ENCODE assay signal across 11 cellular contexts in genomic region chr12:52975820-52976573, GRCh38. TPM values are rescaled to one million over a fixed set of nuclear protein-coding genes. Genes with fewer than 3 reads are reported as not detected.
DNase-seq lines count a peak whose midpoint lies in the region; ATAC-seq, FAIRE-seq and TF ChIP-seq lines count a peak whose summit lies in the region.
"Had no signal": no experiment of that assay in that cellular context is flagged by ENCODE, and none has a peak within 500 bp of the region (broad histone marks: within the 10 kb centered on the region; RNA-seq: fewer than 3 reads in every experiment).

No MANE protein-coding gene starts in this region.

- H3K4me3 Mint-ChIP-seq in glutamatergic neuron (ENCODE audit: unreplicated experiment): no peak overlapping the region
- H3K4me3 Mint-ChIP-seq: activated B cell treated with CpG ODN at 0.5 μM for 24 hours, IgD-negative memory B cell had no signal

- no peaks in the 10 kb centered on the region for H3K36me3 ChIP-seq in PC-9 (ENCODE audit: low read depth)
- H3K36me3 ChIP-seq in small intestine (ENCODE audit: control insufficient read depth in 2 of 2, insufficient read depth in 2 of 2, low read length in 2 of 2): no peaks in the 10 kb centered on the region

- H3K27ac ChIP-seq in PC-9 (0 out of 2 replicates have a peak overlapping the region, but pooled peaks have one; percentile 0), small intestine (ENCODE audit: low read depth in 1 of 2, low read length in 1 of 2) (no peak overlapping the region)

- H3K9me3 Mint-ChIP-seq in glutamatergic neuron (ENCODE audit: unreplicated experiment): peaks cover 1% of the 10 kb centered on the region
- H3K9me3 Mint-ChIP-seq: activated B cell treated with CpG ODN at 0.5 μM for 24 hours, IgD-negative memory B cell had no signal

- in situ Hi-C loops in GM13977 (cut with MboI; ENCODE audit: low pct_unique_long_range_greater_than_20kb, low sequenced_read_pairs, unreplicated experiment): loop anchor here (5.0 to 25.0 kb wide), 3 partner anchors 89 to 589 kb away; partner anchors contain the start of gene KRT84

- H3K27me3 ChIP-seq in PC-9 (ENCODE audit: insufficient read depth, low read depth) (no peaks in the 10 kb centered on the region), small intestine (ENCODE audit: control insufficient read depth in 2 of 2, insufficient read depth in 2 of 2, low read length in 2 of 2) (no peaks in the 10 kb centered on the region)

- H3K36me3 Mint-ChIP-seq in glutamatergic neuron (ENCODE audit: unreplicated experiment): no peaks in the 10 kb centered on the region
- H3K36me3 Mint-ChIP-seq: IgD-negative memory B cell had no signal

- no peak for ATAC-seq in HG03439 (IDR thresholded peaks at IDR 0.05; ENCODE audit: unreplicated experiment)

- intact Hi-C loops in PC-9 (cut with micrococcal nuclease; ENCODE audit: unreplicated experiment): loop anchor here (1.0 to 10.0 kb wide), 3 partner anchors 71 to 451 kb away; partner anchors contain the start of genes KRT5 and KRT8

- H3K4me2 ChIP-seq in PC-9: peak overlapping the region; percentile 25; the same call in 1 of the 2 replicates

- no peaks in the 10 kb centered on the region for H4K20me1 ChIP-seq in PC-9 (ENCODE audit: insufficient read depth)

- H2AFZ ChIP-seq in PC-9: no peak overlapping the region

- TF ChIP-seq CTCF in PC-9 (conservative IDR thresholded peaks at IDR 0.05) (peak; percentile 57), glutamatergic neuron (IDR thresholded peaks at IDR 0.05; ENCODE audit: partially characterized antibody, unreplicated experiment) (no peak), GM13977 (IDR thresholded peaks at IDR 0.05; ENCODE audit: extremely low read depth, insufficient read depth, missing control alignments) (no peak)

- no peaks in the 10 kb centered on the region for H3K4me1 Mint-ChIP-seq in glutamatergic neuron (ENCODE audit: low read depth, unreplicated experiment)
- H3K4me1 Mint-ChIP-seq: activated B cell treated with CpG ODN at 0.5 μM for 24 hours had no signal

- H3F3A ChIP-seq in PC-9 (ENCODE audit: insufficient read depth, low read depth): peaks cover 29% of the 10 kb centered on the region

- H3K27ac Mint-ChIP-seq in glutamatergic neuron (ENCODE audit: unreplicated experiment): peak overlapping the region; percentile 23
- H3K27ac Mint-ChIP-seq: activated B cell treated with CpG ODN at 0.5 μM for 24 hours, IgD-negative memory B cell had no signal

- BruUV-seq in PC-9 (replicated peaks; lab: Mats Ljungman, UMichigan): no TSS peak

- peaks cover 7% of the 10 kb centered on the region for H3K27me3 Mint-ChIP-seq in glutamatergic neuron (ENCODE audit: unreplicated experiment)

- DNase-seq in NCI-H1436 (lab: John Stamatoyannopoulos, UW) (peak; percentile 12), NCI-H1436 treated with DMSO at 0.1 percent for 48 hours (lab: John Stamatoyannopoulos, UW) (no peak), PC-9 (peak; percentile 60 to 61), glutamatergic neuron (no peak), small intestine (peak; percentile 82), MV-4-11 (lab: John Stamatoyannopoulos, UW) (no peak), GM13977 (ENCODE audit: low spot score) (no peak)
- DNase-seq: activated B cell treated with CpG ODN at 0.5 μM for 24 hours, aorta had no signal

- H3K4me1 ChIP-seq in PC-9 (replicated peaks; ENCODE audit: insufficient read depth) (peaks cover 68% of the 10 kb centered on the region), small intestine (ENCODE audit: control insufficient read depth in 2 of 2, insufficient read depth in 1 of 2, low read depth in 1 of 2, low read length in 1 of 2) (peaks cover 0 to 2% of the 10 kb centered on the region in 2 donors)

- H3K9me3 ChIP-seq in PC-9 (ENCODE audit: insufficient read depth, low read depth) (no peaks in the 10 kb centered on the region), small intestine (ENCODE audit: control insufficient read depth, low read depth) (no peaks in the 10 kb centered on the region)

- POLR2A ChIA-PET in PC-9 (lab: Charles Lee; ENCODE audit: unreplicated experiment): interaction anchor here (0.9 kb wide), 1 partner anchor 71 kb away, joined by 4 read pairs; the partner anchor contains the start of gene KRT8

- 26 to 54% (median 41%) methylated on average over 11 of the region's 11 CpGs for WGBS in small intestine, 3 donors

- H3K9me2 ChIP-seq in PC-9 (ENCODE audit: insufficient read depth): no peaks in the 10 kb centered on the region

- peaks cover 14% of the 10 kb centered on the region; the same call in 1 of the 2 replicates for H3K79me2 ChIP-seq in PC-9 (ENCODE audit: low read depth)

- CTCF ChIA-PET in PC-9 (lab: Charles Lee): no interaction called here

- FAIRE-seq in small intestine (lab: Jason Lieb, UNC): no peak

- H3K4me3 ChIP-seq in PC-9 (no peak overlapping the region), small intestine (ENCODE audit: low read depth in 1 of 2, low read length in 2 of 2) (no peak overlapping the region)

RNA-seq across cellular contexts. Expression of gene KRT18, which starts 27.1 kb away (rescaled TPM):
- 2,869 and 2,977 TPM in 2 replicates for total RNA-seq in PC-9 (2021)
- 1.3 TPM for total RNA-seq in glutamatergic neuron (ENCODE audit: unreplicated experiment)
- polyA plus RNA-seq in small intestine: 100 to 1,000 TPM; 484 to 728 (median 496) TPM

RNA-seq across cellular contexts. Expression of gene EIF4B, which starts 30.3 kb away (rescaled TPM):
- total RNA-seq in PC-9 (2021) (531 and 615 TPM in 2 replicates), glutamatergic neuron (ENCODE audit: unreplicated experiment) (283 TPM)
- polyA plus RNA-seq in small intestine: 100 to 1,000 TPM; 160 to 236 (median 176) TPM

Comparison
In these comparisons a context has a peak if more than half of its experiments do, and no peak if none do; other contexts are left out.
1. DNase-seq: peak in NCI-H1436 (single experiment), PC-9 (2 of 2) and small intestine (single experiment); none in NCI-H1436 treated with DMSO at 0.1 percent for 48 hours (single experiment), glutamatergic neuron (single experiment), MV-4-11 (single experiment) and GM13977 (single experiment).
2. RNA of gene KRT18, which starts 27.1 kb away (total RNA-seq): 2,869 to 2,977 TPM in PC-9; 1.3 TPM in glutamatergic neuron (single experiment); every median in the first group is over 1,000 times any median in the second.